8 cellular contexts compared by ENCODE assay signal in genomic region chr2:72325592-72326422, GRCh38.
DNase-seq lines count a peak whose midpoint lies in the region; ATAC-seq lines count a peak whose summit lies in the region.

No MANE protein-coding gene starts in this region.

- no peaks in the 10 kb centered on the region for H3K27me3 ChIP-seq in iPS DF 6.9 (ENCODE audit: control insufficient read depth, insufficient read depth, low read length)

- no peak overlapping the region for H3K4me3 ChIP-seq in iPS DF 6.9 (ENCODE audit: low read length)

- peak; percentile 4 for DNase-seq in stimulated activated CD4-positive, alpha-beta T cell treated with anti-CD3 and anti-CD28 coated beads, Interleukin-1b, Interleukin-23, amount 100 ng/mL, for 48 hours
- no peak for DNase-seq in stimulated activated CD4-positive, alpha-beta T cell treated with anti-CD3 and anti-CD28 coated beads, Interleukin-4, amount 100 ng/mL, for 4 hours
- DNase-seq in SW480 (ENCODE audit: low spot score) (peak; percentile 26), iPS DF 6.9 (ENCODE audit: low read depth, low spot score) (peak; percentile 11), NCI-H510A treated with DMSO at 0.1 percent for 48 hours (lab: John Stamatoyannopoulos, UW) (no peak), NCI-H1417 treated with DMSO at 0.1 percent for 48 hours (lab: John Stamatoyannopoulos, UW) (no peak)

- H3K4me1 ChIP-seq in iPS DF 6.9 (ENCODE audit: control insufficient read depth, insufficient read depth, low read length), result peaks cover 1% of the 10 kb centered on the region; the same call in 1 of the 2 replicates

- H3K36me3 ChIP-seq in iPS DF 6.9 (ENCODE audit: control insufficient read depth, insufficient read depth, low read length), result no peaks in the 10 kb centered on the region

- ATAC-seq in HG03066 (IDR thresholded peaks at IDR 0.05; ENCODE audit: low read depth, unreplicated experiment), result peak; percentile 68
- no peak for ATAC-seq in activated CD4-positive, CD25-positive, alpha-beta regulatory T cell treated with anti-CD3 and anti-CD28 coated beads, Interleukin-2, amount 50 U/mL, for 24 hours

- H3K27ac ChIP-seq in iPS DF 6.9 (ENCODE audit: low read length), result no peak overlapping the region

- H3K9me3 ChIP-seq in iPS DF 6.9 (ENCODE audit: control insufficient read depth, insufficient read depth, low read length), result no peaks in the 10 kb centered on the region

- WGBS in iPS DF 6.9 (ENCODE audit: insufficient coverage, insufficient read length), result no CpG with 5 or more reads among the region's 8 CpGs

Comparison
In these comparisons a context has a peak if more than half of its experiments do, and no peak if none do; other contexts are left out.
1. DNase-seq: peak in stimulated activated CD4-positive, alpha-beta T cell treated with anti-CD3 and anti-CD28 coated beads, Interleukin-1b, Interleukin-23, amount 100 ng/mL, for 48 hours (single experiment), SW480 (single experiment) and iPS DF 6.9 (single experiment); none in stimulated activated CD4-positive, alpha-beta T cell treated with anti-CD3 and anti-CD28 coated beads, Interleukin-4, amount 100 ng/mL, for 4 hours (0 of 2), NCI-H510A treated with DMSO at 0.1 percent for 48 hours (single experiment) and NCI-H1417 treated with DMSO at 0.1 percent for 48 hours (single experiment).